ENCODE assay signal across 13 cellular contexts in the genomic region with DNA sequence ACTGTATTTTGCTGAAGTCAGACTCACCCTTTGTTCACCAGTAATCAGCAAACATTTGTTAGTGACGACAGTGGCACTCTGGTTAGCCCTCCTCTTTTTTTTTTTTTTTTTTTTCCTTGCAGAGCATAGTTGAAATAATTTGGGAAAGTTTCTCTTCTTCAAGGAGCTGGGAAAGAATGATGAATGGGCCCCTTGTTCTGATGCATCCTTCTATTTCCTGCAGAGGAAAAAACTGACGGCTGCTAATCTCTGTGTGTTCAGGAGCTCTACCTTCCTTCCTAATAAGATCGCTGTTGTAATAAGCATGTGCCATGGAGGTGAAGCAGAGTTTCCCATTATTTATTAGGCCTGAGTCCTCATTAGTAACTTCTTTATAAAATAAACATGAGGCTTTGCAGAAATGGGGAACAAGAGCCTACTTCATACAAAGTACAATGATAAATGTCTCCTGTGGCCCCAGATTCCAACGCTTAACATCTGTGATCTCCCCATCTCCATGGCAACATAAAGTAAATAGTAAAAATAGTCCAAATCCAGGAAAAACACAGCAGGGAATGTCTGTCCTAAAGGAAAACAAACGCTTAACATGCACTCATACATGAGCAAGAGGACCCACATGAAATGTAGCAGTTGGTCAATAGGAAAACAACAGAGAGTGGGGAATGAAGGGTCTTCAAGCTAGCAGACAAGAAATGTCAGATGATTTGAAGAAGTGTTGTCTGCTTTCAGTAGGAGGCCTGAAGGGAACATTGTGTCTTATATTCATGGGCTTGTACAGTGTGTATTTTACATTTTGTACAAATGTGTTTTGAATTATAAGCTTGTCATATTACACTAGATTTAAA. TPM values are rescaled to one million over a fixed set of nuclear protein-coding genes. Genes with fewer than 3 reads are reported as not detected.
A peak's percentile ranks its signal among the peaks of the same experiment; 100 is the strongest.
DNase-seq lines count a peak whose midpoint lies in the region; ATAC-seq and TF ChIP-seq lines count a peak whose summit lies in the region.
"Had no signal": no experiment of that assay in that cellular context is flagged by ENCODE, and none has a peak within 500 bp of the region (broad histone marks: within the 10 kb centered on the region; RNA-seq: fewer than 3 reads in every experiment).

No MANE protein-coding gene starts in this region.

- no peak for DNase-seq in Peyer's patch
- peak; percentile 31 for DNase-seq in medulla oblongata (ENCODE audit: extremely low spot score)
- DNase-seq in stomach = no peak
- DNase-seq in SHP77 treated with DMSO at 0.1 percent for 48 hours (lab: John Stamatoyannopoulos, UW) = no peak
- DNase-seq in NAMALWA (ENCODE audit: low spot score) = no peak
- no peak for DNase-seq in AML-193 (lab: John Stamatoyannopoulos, UW)
- DNase-seq: activated effector memory CD4-positive, alpha-beta T cell treated with anti-CD3 and anti-CD28 coated beads, Interleukin-2, amount 50 U/mL, for 16 hours; CD4-positive, CD25-positive, alpha-beta regulatory T cell; NCI-H2081; testis had no signal

- ATAC-seq in HG02798 (IDR thresholded peaks at IDR 0.05; ENCODE audit: poor library complexity, unreplicated experiment) = no peak
- ATAC-seq: left lobe of liver had no signal

- H3K27me3 ChIP-seq in Peyer's patch = no peaks in the 10 kb centered on the region
- H3K27me3 ChIP-seq in ectodermal cell (ENCODE audit: control insufficient read depth, insufficient read depth, low read length, poor library complexity, severe bottlenecking) = no peaks in the 10 kb centered on the region
- H3K27me3 ChIP-seq in stomach = no peaks in the 10 kb centered on the region
- H3K27me3 ChIP-seq: testis had no signal

- no peak for TF ChIP-seq CTCF in Peyer's patch (IDR thresholded peaks at IDR 0.05)
- TF ChIP-seq CTCF in stomach (IDR thresholded peaks at IDR 0.05) = no peak

- H3K4me3 ChIP-seq in Peyer's patch (no peak overlapping the region), ectodermal cell (ENCODE audit: insufficient read depth, low read depth, low read length) (no peak overlapping the region), stomach (no peak overlapping the region)
- H3K4me3 ChIP-seq: testis had no signal

- WGBS in ectodermal cell, 2 experiments = 73 to 75% methylated on average over 4 to 5 of the region's 5 CpGs
- 15 to 31% (median 21%) methylated on average over 5 of the region's 5 CpGs for WGBS in stomach, 5 donors

- peak overlapping the region in 3 of 4 donors; percentile 45 to 81 (median 68) for H3K27ac ChIP-seq in Peyer's patch
- H3K27ac ChIP-seq in ectodermal cell (ENCODE audit: insufficient read depth, low read depth, low read length, poor library complexity, severe bottlenecking) = peak overlapping the region; percentile 30
- peak overlapping the region in 4 of 5 donors; percentile 60 to 77 (median 72) for H3K27ac ChIP-seq in stomach

- TF ChIP-seq POLR2A in Peyer's patch (IDR thresholded peaks at IDR 0.05) (no peak), stomach (IDR thresholded peaks at IDR 0.05) (no peak)

- H3K4me1 ChIP-seq in Peyer's patch (peaks cover 0 to 7% (median 0%) of the 10 kb centered on the region in 4 donors), ectodermal cell (ENCODE audit: control insufficient read depth, insufficient read depth, low read length) (peaks cover 11% of the 10 kb centered on the region), stomach (peaks cover 0 to 36% (median 13%) of the 10 kb centered on the region in 4 donors)

- H3K36me3 ChIP-seq in Peyer's patch (no peaks in the 10 kb centered on the region), ectodermal cell (ENCODE audit: control insufficient read depth, insufficient read depth, low read length) (no peaks in the 10 kb centered on the region), stomach (no peaks in the 10 kb centered on the region)

- intact Hi-C loops in stomach (cut with DNase I; ENCODE audit: low total_unique reads) = no loop called here

- peak; percentile 33 for TF ChIP-seq EP300 in stomach (IDR thresholded peaks at IDR 0.05)

- H3K9me3 ChIP-seq in Peyer's patch = no peaks in the 10 kb centered on the region
- no peaks in the 10 kb centered on the region for H3K9me3 ChIP-seq in ectodermal cell (ENCODE audit: control insufficient read depth, low read length)
- H3K9me3 ChIP-seq in stomach = no peaks in the 10 kb centered on the region
- H3K9me3 ChIP-seq: testis had no signal

RNA-seq across cellular contexts. Expression of a gene that starts 59.1 kb away (rescaled TPM):
- total RNA-seq in Peyer's patch = 100 to 1,000 TPM in 1 of 4 donors, 10 to 100 TPM in 3; 39.2 to 536 (median 83.1) TPM
- polyA plus RNA-seq in ectodermal cell (2013, experiment 1 of 4) = 181 TPM
- polyA plus RNA-seq in ectodermal cell (2013, experiment 2 of 4) = 177 TPM
- polyA plus RNA-seq in ectodermal cell (2013, experiment 3 of 4) = 138 TPM
- 152 TPM for polyA plus RNA-seq in ectodermal cell (2013, experiment 4 of 4)
- 1,000 to 10,000 TPM in 1 of 5 donors, 100 to 1,000 TPM in 4; 300 to 1,007 (median 620) TPM for total RNA-seq in stomach
- 100 to 1,000 TPM; 146 to 179 (median 172) TPM for polyA plus RNA-seq in stomach
